Comparison of ENCODE assay signal across 8 cellular contexts in the genomic region with DNA sequence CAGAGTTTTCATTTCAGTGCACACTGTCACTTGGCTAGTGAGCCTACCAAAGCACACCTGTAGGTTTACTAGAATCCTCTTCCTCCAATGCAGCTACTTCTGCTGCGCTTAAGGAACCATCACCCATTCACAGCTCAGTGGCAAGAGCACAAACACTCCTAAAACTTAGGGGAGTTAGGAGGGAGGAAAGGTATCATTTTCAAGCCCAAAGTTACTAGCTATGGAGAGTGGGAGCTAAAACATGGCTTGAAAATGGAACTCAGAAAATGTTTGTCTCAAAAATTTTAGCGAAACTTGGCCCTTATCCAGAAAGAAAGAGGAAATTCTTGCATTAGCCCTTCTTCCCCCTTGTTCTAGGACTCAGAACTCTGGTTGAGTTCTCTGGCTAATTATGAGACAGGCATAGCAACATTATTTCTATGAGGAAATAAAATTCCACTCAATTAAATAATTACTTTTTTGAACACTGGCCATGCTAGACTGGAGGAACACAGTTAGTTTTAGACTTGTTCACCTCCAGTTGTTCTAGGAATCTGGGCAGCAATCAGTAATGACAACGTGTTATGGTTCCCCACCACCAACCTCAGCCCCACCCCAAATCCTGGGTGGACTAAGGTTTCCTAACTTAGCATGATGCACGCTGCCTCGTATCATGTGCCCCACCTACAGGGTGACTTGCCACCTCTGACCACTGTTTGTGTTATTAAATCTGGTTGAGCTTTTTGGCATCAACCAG. TPM values are rescaled to one million over a fixed set of nuclear protein-coding genes. Genes with fewer than 3 reads are reported as not detected.
A peak's percentile ranks its signal among the peaks of the same experiment; 100 is the strongest.
DNase-seq lines count a peak whose midpoint lies in the region; ATAC-seq, FAIRE-seq and TF ChIP-seq lines count a peak whose summit lies in the region.

No MANE protein-coding gene starts in this region.

- FAIRE-seq in D721Med (lab: Jason Lieb, UNC) = no peak

- TF ChIP-seq POLR2A in prostate gland (IDR thresholded peaks at IDR 0.05) = no peak

- no peak overlapping the region for H3K4me3 ChIP-seq in prostate gland

- peak; percentile 37 for ATAC-seq in GM18519 (IDR thresholded peaks at IDR 0.05; ENCODE audit: low FRiP score, unreplicated experiment)
- ATAC-seq in effector memory CD8-positive, alpha-beta T cell (replicated peaks) = peak; percentile 25
- no peak for ATAC-seq in HG03432 (IDR thresholded peaks at IDR 0.05; ENCODE audit: unreplicated experiment)

- peak overlapping the region; percentile 48 to 56 for H3K27ac ChIP-seq in prostate gland

- DNase-seq in MV-4-11 (lab: John Stamatoyannopoulos, UW) (peak; percentile 64), prostate gland (ENCODE audit: low spot score) (no peak), D721Med (ENCODE audit: insufficient read length, low spot score) (no peak), NK-92 (lab: John Stamatoyannopoulos, UW; ENCODE audit: unreplicated experiment) (no peak), D341Med (ENCODE audit: low spot score) (no peak)
- no peak for DNase-seq in effector memory CD8-positive, alpha-beta T cell

- intact Hi-C loops in prostate gland (cut with DNase I) = loop anchor here (10.0 kb wide), 1 partner anchor 45 kb away; no protein-coding TSS in a partner anchor

- 64% methylated on average over 5 of the region's 5 CpGs for WGBS in prostate gland

- H3K4me3 Mint-ChIP-seq in effector memory CD8-positive, alpha-beta T cell = peak overlapping the region; percentile 81 to 93

- peaks cover 29% of the 10 kb centered on the region for H3K36me3 Mint-ChIP-seq in effector memory CD8-positive, alpha-beta T cell (ENCODE audit: insufficient read depth)

- H3K4me1 Mint-ChIP-seq in effector memory CD8-positive, alpha-beta T cell (ENCODE audit: low read depth in 2 of 2) = peaks cover 62 to 75% of the 10 kb centered on the region in 2 donors

- no peaks in the 10 kb centered on the region for H3K4me1 ChIP-seq in prostate gland (replicated peaks)

- H3K27me3 Mint-ChIP-seq in effector memory CD8-positive, alpha-beta T cell = no peaks in the 10 kb centered on the region

- no peaks in the 10 kb centered on the region for H3K9me3 Mint-ChIP-seq in effector memory CD8-positive, alpha-beta T cell

- no peaks in the 10 kb centered on the region for H3K27me3 ChIP-seq in prostate gland (replicated peaks; ENCODE audit: insufficient read depth)

- no peak for TF ChIP-seq CTCF in prostate gland (IDR thresholded peaks at IDR 0.05)
- TF ChIP-seq CTCF in D721Med (IDR thresholded peaks at IDR 0.05; ENCODE audit: insufficient read depth, missing control alignments) = no peak

- no peaks in the 10 kb centered on the region for H3K9me3 ChIP-seq in prostate gland

- H3K36me3 ChIP-seq in prostate gland = no peaks in the 10 kb centered on the region

- H3K27ac Mint-ChIP-seq in effector memory CD8-positive, alpha-beta T cell = peak overlapping the region; percentile 92 to 98

RNA-seq across cellular contexts. Expression of gene LPIN2, which starts 32.9 kb away (rescaled TPM):
- 100 to 1,000 TPM in 1 of 2 donors, 10 to 100 TPM in 1; 19.5 to 120 TPM for total RNA-seq in prostate gland
